Comparison of ENCODE assay signal across 8 cellular contexts in genomic region chr1:1616045-1616821, GRCh38. TPM values are rescaled to one million over a fixed set of nuclear protein-coding genes. Genes with fewer than 3 reads are reported as not detected.
DNase-seq lines count a peak whose midpoint lies in the region; ATAC-seq and TF ChIP-seq lines count a peak whose summit lies in the region.

No MANE protein-coding gene starts in this region.

- no peak for DNase-seq in activated T-cell treated with anti-CD3 and anti-CD28 coated beads, Interleukin-2, amount 50 U/mL, for 24 hours
- DNase-seq in activated T-cell treated with anti-CD3 and anti-CD28 coated beads, Interleukin-2, amount 50 U/mL, for 48 hours: no peak
- DNase-seq in RWPE2 (ENCODE audit: low spot score): peak; percentile 65
- no peak for DNase-seq in central memory CD8-positive, alpha-beta T cell (ENCODE audit: low spot score in 2 of 2)
- peak in 1 of 2 donors; percentile 89 for DNase-seq in left lung
- no peak for DNase-seq in stimulated activated naive CD8-positive, alpha-beta T cell treated with anti-CD3 and anti-CD28 coated beads, Interleukin-15, amount 100 ng/mL, for 72 hours
- no peak for DNase-seq in GM19240 (ENCODE audit: insufficient read length, low spot score)

- intact Hi-C loops in left lung (cut with DNase I): no loop called here

- H3K4me1 Mint-ChIP-seq in activated T-cell treated with anti-CD3 and anti-CD28 coated beads, Interleukin-2, amount 50 U/mL, for 24 hours (ENCODE audit: low read depth): peaks cover 36% of the 10 kb centered on the region
- peaks cover 22% of the 10 kb centered on the region for H3K4me1 Mint-ChIP-seq in central memory CD8-positive, alpha-beta T cell
- H3K4me1 Mint-ChIP-seq in stimulated activated naive CD8-positive, alpha-beta T cell treated with anti-CD3 and anti-CD28 coated beads, Interleukin-15, amount 100 ng/mL, for 72 hours: peaks cover 41% of the 10 kb centered on the region

- H3K4me3 Mint-ChIP-seq in activated T-cell treated with anti-CD3 and anti-CD28 coated beads, Interleukin-2, amount 50 U/mL, for 24 hours: peak overlapping the region; percentile 83
- peak overlapping the region; percentile 68 for H3K4me3 Mint-ChIP-seq in central memory CD8-positive, alpha-beta T cell
- peak overlapping the region; percentile 54 to 84 for H3K4me3 Mint-ChIP-seq in stimulated activated naive CD8-positive, alpha-beta T cell treated with anti-CD3 and anti-CD28 coated beads, Interleukin-15, amount 100 ng/mL, for 72 hours

- H3K36me3 ChIP-seq in RWPE2 (ENCODE audit: low read depth): no peaks in the 10 kb centered on the region
- peaks cover 0 to 8% of the 10 kb centered on the region in 2 donors for H3K36me3 ChIP-seq in left lung

- H3K9me3 Mint-ChIP-seq in activated T-cell treated with anti-CD3 and anti-CD28 coated beads, Interleukin-2, amount 50 U/mL, for 24 hours: no peaks in the 10 kb centered on the region
- no peaks in the 10 kb centered on the region for H3K9me3 Mint-ChIP-seq in central memory CD8-positive, alpha-beta T cell
- no peaks in the 10 kb centered on the region for H3K9me3 Mint-ChIP-seq in stimulated activated naive CD8-positive, alpha-beta T cell treated with anti-CD3 and anti-CD28 coated beads, Interleukin-15, amount 100 ng/mL, for 72 hours

- no peaks in the 10 kb centered on the region for H3K27me3 Mint-ChIP-seq in activated T-cell treated with anti-CD3 and anti-CD28 coated beads, Interleukin-2, amount 50 U/mL, for 24 hours
- no peaks in the 10 kb centered on the region for H3K27me3 Mint-ChIP-seq in central memory CD8-positive, alpha-beta T cell
- H3K27me3 Mint-ChIP-seq in stimulated activated naive CD8-positive, alpha-beta T cell treated with anti-CD3 and anti-CD28 coated beads, Interleukin-15, amount 100 ng/mL, for 72 hours: no peaks in the 10 kb centered on the region

- H3K36me3 Mint-ChIP-seq in activated T-cell treated with anti-CD3 and anti-CD28 coated beads, Interleukin-2, amount 50 U/mL, for 24 hours (ENCODE audit: low read depth): peaks cover 26% of the 10 kb centered on the region
- H3K36me3 Mint-ChIP-seq in central memory CD8-positive, alpha-beta T cell (ENCODE audit: insufficient read depth): peaks cover 25% of the 10 kb centered on the region

- ATAC-seq in HG02852 (IDR thresholded peaks at IDR 0.05; ENCODE audit: unreplicated experiment): peak; percentile 28
- peak; percentile 18 for ATAC-seq in RWPE2 (ENCODE audit: low read depth)
- ATAC-seq in central memory CD8-positive, alpha-beta T cell (replicated peaks; ENCODE audit: extremely low read depth, poor library complexity, severe bottlenecking): no peak
- ATAC-seq in left lung: peak; percentile 6
- peak; percentile 14 for ATAC-seq in stimulated activated naive CD8-positive, alpha-beta T cell treated with anti-CD3 and anti-CD28 coated beads, Interleukin-15, amount 100 ng/mL, for 72 hours

- TF ChIP-seq CTCF in RWPE2 (IDR thresholded peaks at IDR 0.05; ENCODE audit: poor library complexity, severe bottlenecking) (no peak), left lung (IDR thresholded peaks at IDR 0.05) (no peak)

- H3K9me3 ChIP-seq in RWPE2 (ENCODE audit: severe bottlenecking) (no peaks in the 10 kb centered on the region), left lung (no peaks in the 10 kb centered on the region)

- H3K27me3 ChIP-seq in RWPE2 (ENCODE audit: insufficient read depth, poor library complexity, severe bottlenecking) (no peaks in the 10 kb centered on the region), left lung (no peaks in the 10 kb centered on the region)

- peak overlapping the region; percentile 83 for H3K4me3 ChIP-seq in RWPE2 (ENCODE audit: severe bottlenecking)
- H3K4me3 ChIP-seq in left lung: peak overlapping the region; percentile 78 to 83

- H3K4me1 ChIP-seq in RWPE2 (ENCODE audit: insufficient read depth, poor library complexity, severe bottlenecking) (no peaks in the 10 kb centered on the region), left lung (peaks cover 25 to 42% of the 10 kb centered on the region in 2 donors)

- H3K27ac ChIP-seq in RWPE2 (ENCODE audit: poor library complexity, severe bottlenecking) (peak overlapping the region; percentile 83), left lung (peak overlapping the region; percentile 99)

- H3K27ac Mint-ChIP-seq in activated T-cell treated with anti-CD3 and anti-CD28 coated beads, Interleukin-2, amount 50 U/mL, for 24 hours: peak overlapping the region; percentile 90
- no peak overlapping the region for H3K27ac Mint-ChIP-seq in central memory CD8-positive, alpha-beta T cell (ENCODE audit: low read depth)
- peak overlapping the region in 1 of 2 donors; percentile 88 for H3K27ac Mint-ChIP-seq in stimulated activated naive CD8-positive, alpha-beta T cell treated with anti-CD3 and anti-CD28 coated beads, Interleukin-15, amount 100 ng/mL, for 72 hours

RNA-seq across cellular contexts. Expression of gene MIB2, which starts 0.9 kb away (rescaled TPM):
- 10 to 100 TPM; 55.3 to 73.5 TPM for total RNA-seq in left lung

RNA-seq across cellular contexts. Expression of gene MMP23B, which starts 15.7 kb away (rescaled TPM):
- total RNA-seq in left lung: 10 to 100 TPM; 43.5 to 56.7 TPM

RNA-seq across cellular contexts. Expression of gene FNDC10, which starts 16.3 kb away (rescaled TPM):
- total RNA-seq in left lung: 10 to 100 TPM in 1 of 2 donors, 1 to 10 TPM in 1; 7.7 to 12.2 TPM

RNA-seq across cellular contexts. Expression of gene SSU72, which starts 41.6 kb away (rescaled TPM):
- 100 to 1,000 TPM; 120 to 141 TPM for total RNA-seq in left lung

RNA-seq across cellular contexts. Expression of gene CDK11B, which starts 42.6 kb away (rescaled TPM):
- total RNA-seq in left lung: 10 to 100 TPM; 16.3 to 23.2 TPM
